ENCODE assay signal across 9 cellular contexts in the genomic region with DNA sequence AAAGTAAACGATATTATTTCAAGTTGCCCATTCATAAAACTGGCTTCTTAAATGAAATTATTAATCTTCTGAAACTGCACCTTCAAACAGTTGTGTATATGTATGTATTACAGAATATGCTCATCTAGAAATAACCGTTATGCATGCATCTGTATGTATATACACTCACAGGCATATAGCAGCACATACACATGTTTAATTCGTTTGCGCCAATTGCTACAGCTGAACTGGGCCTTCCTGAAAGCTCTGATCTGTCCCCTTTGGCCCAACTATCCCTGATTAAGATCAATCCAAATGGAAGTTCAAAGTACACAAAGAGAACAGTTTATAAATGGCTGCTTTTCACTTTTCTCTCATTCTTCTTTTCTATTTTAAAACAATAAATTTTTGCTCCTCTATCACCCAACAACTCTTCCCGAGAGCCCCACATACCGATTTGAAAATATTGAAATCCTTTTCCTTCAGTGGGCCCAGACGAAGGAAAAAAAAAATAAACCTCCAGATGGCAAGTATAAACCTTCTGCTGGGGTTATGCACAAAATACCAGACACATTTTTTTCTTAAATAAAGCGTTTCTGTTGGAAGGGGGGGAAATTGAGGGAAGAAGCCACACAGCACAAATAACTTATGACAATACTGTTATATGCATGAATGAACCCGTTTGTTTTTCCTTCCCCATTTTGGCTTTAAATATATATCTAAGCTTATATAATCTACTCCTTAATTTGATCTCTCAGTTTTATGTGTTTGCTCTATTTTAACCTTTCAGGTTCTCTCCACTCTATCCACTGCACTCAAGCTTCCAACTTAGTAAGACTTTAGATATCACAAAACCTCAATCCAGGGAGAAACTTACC.
DNase-seq lines count a peak whose midpoint lies in the region; ATAC-seq and TF ChIP-seq lines count a peak whose summit lies in the region.
"Had no signal": no experiment of that assay in that cellular context is flagged by ENCODE, and none has a peak within 500 bp of the region (broad histone marks: within the 10 kb centered on the region; RNA-seq: fewer than 3 reads in every experiment).

No MANE protein-coding gene starts in this region.

- CTCF ChIA-PET in CD8-positive, alpha-beta memory T cell (lab: Charles Lee), result no interaction called here

- H3K9me3 Mint-ChIP-seq in CD8-positive, alpha-beta memory T cell, result peaks cover 0 to 17% (median 4%) of the 10 kb centered on the region in 5 donors
- H3K9me3 Mint-ChIP-seq: T-helper 1 cell treated with Interleukin-12 subunit alpha and Interleukin-12 subunit beta and Interleukin-4 antibody, amounts not matched to agents 30 μg/mL and 1 μg/mL, for 36 hours had no signal

- H3K4me3 ChIP-seq in esophagus muscularis mucosa, result peak overlapping the region; percentile 60 to 77 (median 65)
- peak overlapping the region; percentile 57 to 82 (median 73) for H3K4me3 ChIP-seq in gastrocnemius medialis
- H3K4me3 ChIP-seq in CD8-positive, alpha-beta memory T cell (ENCODE audit: low read length), result no peak overlapping the region

- POLR2A ChIA-PET in CD8-positive, alpha-beta memory T cell (lab: Charles Lee), result no interaction called here

- TF ChIP-seq CTCF in esophagus muscularis mucosa (IDR thresholded peaks at IDR 0.05) (no peak), gastrocnemius medialis (IDR thresholded peaks at IDR 0.05 in 4 of 5, conservative IDR thresholded peaks at IDR 0.05 in 1 of 5) (no peak)

- H3K4me1 ChIP-seq in esophagus muscularis mucosa (peaks cover 27 to 56% (median 43%) of the 10 kb centered on the region in 4 donors), gastrocnemius medialis (peaks cover 56 to 62% of the 10 kb centered on the region in 2 donors)
- no peaks in the 10 kb centered on the region for H3K4me1 ChIP-seq in CD8-positive, alpha-beta memory T cell (ENCODE audit: insufficient read depth, low read length)

- H3K27me3 ChIP-seq in esophagus muscularis mucosa (no peaks in the 10 kb centered on the region), gastrocnemius medialis (no peaks in the 10 kb centered on the region)
- no peaks in the 10 kb centered on the region for H3K27me3 ChIP-seq in CD8-positive, alpha-beta memory T cell (ENCODE audit: insufficient read depth, low read length, poor library complexity, severe bottlenecking)

- peaks cover 14 to 33% of the 10 kb centered on the region in 2 donors for H3K27me3 Mint-ChIP-seq in CD8-positive, alpha-beta memory T cell

- H3K4me3 Mint-ChIP-seq in CD8-positive, alpha-beta memory T cell, result no peak overlapping the region

- H3K27ac Mint-ChIP-seq in CD8-positive, alpha-beta memory T cell, result no peak overlapping the region
- H3K27ac Mint-ChIP-seq: T-helper 1 cell treated with Interleukin-12 subunit alpha and Interleukin-12 subunit beta and Interleukin-4 antibody, amounts not matched to agents 30 μg/mL and 1 μg/mL, for 36 hours had no signal

- H3K36me3 Mint-ChIP-seq in CD8-positive, alpha-beta memory T cell, result no peaks in the 10 kb centered on the region

- TF ChIP-seq POLR2A in esophagus muscularis mucosa (IDR thresholded peaks at IDR 0.05; ENCODE audit: low read depth), result no peak
- no peak for TF ChIP-seq POLR2A in gastrocnemius medialis (IDR thresholded peaks at IDR 0.05)

- H3K27ac ChIP-seq in esophagus muscularis mucosa (replicated peaks in 1 of 4), result peak overlapping the region; percentile 88 to 94 (median 91)
- H3K27ac ChIP-seq in gastrocnemius medialis, result peak overlapping the region; percentile 93 to 95 (median 94)
- no peak overlapping the region for H3K27ac ChIP-seq in CD8-positive, alpha-beta memory T cell (ENCODE audit: low read depth, low read length)

- DNase-seq in GF-D8 (lab: John Stamatoyannopoulos, UW), result peak; percentile 43
- DNase-seq in NCI-H446 (lab: John Stamatoyannopoulos, UW), result peak; percentile 17 to 40
- DNase-seq in esophagus muscularis mucosa (ENCODE audit: extremely low spot score), result no peak
- DNase-seq in gastrocnemius medialis, result no peak
- no peak for DNase-seq in CD8-positive, alpha-beta memory T cell
- DNase-seq in SW 1271 (lab: John Stamatoyannopoulos, UW), result no peak
- no peak for DNase-seq in mucosa of gallbladder (ENCODE audit: low spot score)
- no peak for DNase-seq in AG08396 (ENCODE audit: low spot score)

- H3K9me3 ChIP-seq in esophagus muscularis mucosa (no peaks in the 10 kb centered on the region), gastrocnemius medialis (no peaks in the 10 kb centered on the region)
- no peaks in the 10 kb centered on the region for H3K9me3 ChIP-seq in CD8-positive, alpha-beta memory T cell (ENCODE audit: low read length)

- ATAC-seq in gastrocnemius medialis, result no peak

- no peaks in the 10 kb centered on the region for H3K36me3 ChIP-seq in esophagus muscularis mucosa
- no peaks in the 10 kb centered on the region for H3K36me3 ChIP-seq in gastrocnemius medialis
- no peaks in the 10 kb centered on the region for H3K36me3 ChIP-seq in CD8-positive, alpha-beta memory T cell (ENCODE audit: insufficient read depth, low read length)

- peaks cover 3 to 7% (median 5%) of the 10 kb centered on the region in 3 donors for H3K4me1 Mint-ChIP-seq in CD8-positive, alpha-beta memory T cell

- no peak for TF ChIP-seq EP300 in esophagus muscularis mucosa (IDR thresholded peaks at IDR 0.05)

- in situ Hi-C loops in gastrocnemius medialis (cut with MboI; ENCODE audit: low sequenced_read_pairs in 4 of 4), result loop anchor here (5.0 to 25.0 kb wide), 6 partner anchors 73 to 264 kb away; a partner anchor contains a TSS

- WGBS in esophagus muscularis mucosa, result 21% methylated on average over 9 of the region's 9 CpGs

- intact Hi-C loops in esophagus muscularis mucosa (cut with DNase I), result loop anchor here (5.0 to 10.0 kb wide), 3 partner anchors 83 to 264 kb away; a partner anchor contains a TSS
- intact Hi-C loops in gastrocnemius medialis (cut with DNase I; ENCODE audit: low total_unique reads), result loop anchor here (2.0 to 5.0 kb wide), 4 partner anchors 68 to 462 kb away; no protein-coding TSS in a partner anchor

Comparison
In these comparisons a context has a peak if more than half of its experiments do, and no peak if none do; other contexts are left out.
1. DNase-seq: peak in GF-D8 (single experiment) and NCI-H446 (2 of 2); none in esophagus muscularis mucosa (single experiment), gastrocnemius medialis (0 of 2), CD8-positive, alpha-beta memory T cell (0 of 5), SW 1271 (0 of 2), mucosa of gallbladder (single experiment) and AG08396 (single experiment).